ENCODE assay signal across 18 cellular contexts in the genomic region with DNA sequence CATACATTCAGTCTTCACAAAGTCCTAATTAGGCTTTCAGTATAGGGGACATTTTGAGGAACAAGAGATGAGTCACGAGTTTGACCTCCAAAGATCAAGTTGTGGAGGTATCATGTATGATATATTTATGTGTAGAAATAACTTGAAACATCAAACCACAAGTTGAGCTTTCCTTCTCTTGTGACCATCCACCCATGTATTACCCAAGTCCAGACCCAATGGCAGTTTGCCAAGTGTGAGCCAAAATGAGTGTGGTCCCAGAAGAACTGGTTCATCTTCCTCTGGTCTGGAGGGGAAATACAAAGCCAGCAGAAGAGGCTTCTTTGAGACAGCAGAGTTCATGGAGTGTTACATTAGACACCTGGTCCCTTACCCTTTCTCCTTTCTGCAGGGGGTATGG.
DNase-seq lines count a peak whose midpoint lies in the region; TF ChIP-seq lines count a peak whose summit lies in the region.
"Had no signal": no experiment of that assay in that cellular context is flagged by ENCODE, and none has a peak within 500 bp of the region (broad histone marks: within the 10 kb centered on the region; RNA-seq: fewer than 3 reads in every experiment).

No MANE protein-coding gene starts in this region.

- no peak overlapping the region for H3K9ac ChIP-seq in mammary epithelial cell (ENCODE audit: insufficient read depth, low read length)
- H3K9ac ChIP-seq: SK-N-SH had no signal

- H3K27ac ChIP-seq in mammary epithelial cell (ENCODE audit: insufficient read depth, low read depth, low read length) (no peak overlapping the region), breast epithelium (no peak overlapping the region)
- H3K27ac ChIP-seq: Peyer's patch had no signal

- dilution Hi-C loops in mammary epithelial cell (cut with HindIII; ENCODE audit: low sequenced_read_pairs) = no loop called here

- H3K4me2 ChIP-seq in mammary epithelial cell (ENCODE audit: insufficient read depth, low read depth, low read length) = no peak overlapping the region
- H3K4me2 ChIP-seq: SK-N-SH had no signal

- DNase-seq in mammary epithelial cell = peak; percentile 29
- no peak for DNase-seq in breast epithelium (ENCODE audit: low spot score in 2 of 2)
- peak; percentile 99 for DNase-seq in MV-4-11 (lab: John Stamatoyannopoulos, UW)
- peak; percentile 32 for DNase-seq in RPMI7951 (ENCODE audit: low read depth)
- DNase-seq in stromal cell of bone marrow (ENCODE audit: low read depth) = peak; percentile 18
- DNase-seq in DMS79 treated with DMSO at 0.1 percent for 48 hours (lab: John Stamatoyannopoulos, UW) = no peak
- no peak for DNase-seq in germinal center (ENCODE audit: low spot score)
- no peak for DNase-seq in NCI-H1417 treated with DMSO at 0.1 percent for 48 hours (lab: John Stamatoyannopoulos, UW)
- DNase-seq: COR-L47; DMS153; H9; NCI-H1092 treated with DMSO at 0.1 percent for 48 hours; NCI-H1694 treated with DMSO at 0.1 percent for 48 hours; NCI-H446; NK-92 treated with Interleukin-12 subunit alpha and Interleukin-12 subunit beta, amount 100 ng/mL, for 24 hours; Peyer's patch; Right ventricle myocardium superior; SK-N-SH had no signal

- H3K9me3 ChIP-seq in mammary epithelial cell (replicated peaks; ENCODE audit: insufficient read depth, low read length) (no peaks in the 10 kb centered on the region), breast epithelium (peaks cover under 1 to 7% of the 10 kb centered on the region in 2 donors)
- H3K9me3 ChIP-seq: Peyer's patch, SK-N-SH had no signal

- BruUV-seq in mammary epithelial cell (replicated peaks; lab: Mats Ljungman, UMichigan) = no TSS peak

- H4K20me1 ChIP-seq in mammary epithelial cell (ENCODE audit: insufficient read depth, low read length) = no peaks in the 10 kb centered on the region

- in situ Hi-C loops in mammary epithelial cell (cut with MboI; ENCODE audit: low sequenced_read_pairs in 2 of 2) = no loop called here

- TF ChIP-seq CTCF in mammary epithelial cell (conservative IDR thresholded peaks at IDR 0.05 in 1 of 2, IDR thresholded peaks at IDR 0.05 in 1 of 2; ENCODE audit: extremely low read depth in 1 of 2, insufficient read depth in 1 of 2, low read depth in 1 of 2, low read length in 2 of 2) (no peak), breast epithelium (IDR thresholded peaks at IDR 0.05) (no peak)

- intact Hi-C loops in mammary epithelial cell (cut with micrococcal nuclease) (no loop called here), breast epithelium (cut with DNase I; ENCODE audit: low total_unique reads) (no loop called here)

- CTCF ChIA-PET in mammary epithelial cell (lab: Charles Lee; ENCODE audit: low non-redundant PET) = no interaction called here

- H3K79me2 ChIP-seq in mammary epithelial cell (ENCODE audit: insufficient read depth, low read length) = no peaks in the 10 kb centered on the region

- no peaks in the 10 kb centered on the region for H3K4me1 ChIP-seq in mammary epithelial cell (ENCODE audit: insufficient read depth, low read length)
- H3K4me1 ChIP-seq in breast epithelium = no peaks in the 10 kb centered on the region
- H3K4me1 ChIP-seq: Peyer's patch had no signal

- TF ChIP-seq POLR2A in breast epithelium (IDR thresholded peaks at IDR 0.05) = no peak

- H3K27me3 ChIP-seq in mammary epithelial cell (ENCODE audit: insufficient read depth, low read length) (no peaks in the 10 kb centered on the region), breast epithelium (no peaks in the 10 kb centered on the region)
- H3K27me3 ChIP-seq: Peyer's patch had no signal

- H2AFZ ChIP-seq in mammary epithelial cell (ENCODE audit: low read depth, low read length) = no peak overlapping the region

- no peaks in the 10 kb centered on the region for H3K36me3 ChIP-seq in mammary epithelial cell (ENCODE audit: insufficient read depth, low read length)
- no peaks in the 10 kb centered on the region for H3K36me3 ChIP-seq in breast epithelium
- H3K36me3 ChIP-seq: Peyer's patch had no signal

- WGBS in mammary epithelial cell (ENCODE audit: low coverage, missing lambda C conversion rate) = 64% methylated on average over 1 of the region's 1 CpG

- no peak overlapping the region for H3K4me3 ChIP-seq in mammary epithelial cell (replicated peaks in 1 of 3; ENCODE audit: insufficient read depth in 1 of 3, low read depth in 2 of 3, low read length in 3 of 3)
- H3K4me3 ChIP-seq in breast epithelium = no peak overlapping the region
- H3K4me3 ChIP-seq: Peyer's patch had no signal

Comparison
In these comparisons a context has a peak if more than half of its experiments do, and no peak if none do; other contexts are left out.
1. DNase-seq: peak in mammary epithelial cell (single experiment), MV-4-11 (single experiment), RPMI7951 (single experiment) and stromal cell of bone marrow (single experiment); none in breast epithelium (0 of 2), DMS79 treated with DMSO at 0.1 percent for 48 hours (single experiment), germinal center (single experiment) and NCI-H1417 treated with DMSO at 0.1 percent for 48 hours (single experiment).